1 cellular context compared by ENCODE assay signal in genomic region chr1:230702934-230703678, GRCh38.
TF ChIP-seq lines count a peak whose summit lies in the region.

No MANE protein-coding gene starts in this region.

TF ChIP-seq in HepG2, 621 proteins besides CTCF, POLR2A, EP300 and RAD21 (continued from another document and continues in another):
- TF ChIP-seq ZNF710 (CRISPR knock-in tag; IDR thresholded peaks at IDR 0.05; ENCODE audit: borderline replicate concordance) (peak; percentile 90), HMGXB3 (CRISPR knock-in tag; IDR thresholded peaks at IDR 0.05; ENCODE audit: borderline replicate concordance) (peak; percentile 89), ZBTB33 (CRISPR knock-in tag; IDR thresholded peaks at IDR 0.05) (peak; percentile 72), GTF3A (CRISPR knock-in tag; conservative IDR thresholded peaks at IDR 0.05) (0 out of 2 replicates have a peak, but pooled peaks have one; percentile 61), ZBTB34 (CRISPR knock-in tag; IDR thresholded peaks at IDR 0.05) (peak; percentile 96), ZNF776 (CRISPR knock-in tag; IDR thresholded peaks at IDR 0.05) (no peak), HNF4A (CRISPR knock-in tag; IDR thresholded peaks at IDR 0.05) (peak; percentile 98), ZNF639 (CRISPR knock-in tag; conservative IDR thresholded peaks at IDR 0.05) (peak; percentile 81; the same call in 1 of the 2 replicates), DMTF1 (CRISPR knock-in tag; IDR thresholded peaks at IDR 0.05) (no peak), TRAFD1 (CRISPR knock-in tag; IDR thresholded peaks at IDR 0.05; ENCODE audit: borderline replicate concordance) (peak; percentile 94; the same call in 1 of the 2 replicates), CSRNP1 (CRISPR knock-in tag; IDR thresholded peaks at IDR 0.05) (peak; percentile 97), ZBTB2 (CRISPR knock-in tag; IDR thresholded peaks at IDR 0.05; ENCODE audit: low read depth) (peak; percentile 42; the same call in 1 of the 2 replicates), ZNF563 (CRISPR knock-in tag; IDR thresholded peaks at IDR 0.05) (peak; percentile 69; the same call in 1 of the 2 replicates), ZNF251 (CRISPR knock-in tag; IDR thresholded peaks at IDR 0.05) (peak; percentile 64; the same call in 1 of the 2 replicates), ZNF577 (CRISPR knock-in tag; IDR thresholded peaks at IDR 0.05; ENCODE audit: borderline replicate concordance, low read depth) (no peak), ZNF350 (CRISPR knock-in tag; IDR thresholded peaks at IDR 0.05; ENCODE audit: borderline replicate concordance, low read depth) (peak; percentile 90; the same call in 1 of the 2 replicates), ATRX (CRISPR knock-in tag; IDR thresholded peaks at IDR 0.05; ENCODE audit: borderline replicate concordance) (no peak), SALL1 (CRISPR knock-in tag; IDR thresholded peaks at IDR 0.05) (peak; percentile 99), THRA (CRISPR knock-in tag; IDR thresholded peaks at IDR 0.05; ENCODE audit: borderline replicate concordance) (peak; percentile 93), FOSL1 (CRISPR knock-in tag; IDR thresholded peaks at IDR 0.05; ENCODE audit: borderline replicate concordance) (peak; percentile 75; the same call in 1 of the 2 replicates), GABPA (IDR thresholded peaks at IDR 0.05; ENCODE audit: low read depth, low read length) (no peak), GABPA (CRISPR knock-in tag; IDR thresholded peaks at IDR 0.05; ENCODE audit: low read depth) (peak; percentile 79), KDM5B (CRISPR knock-in tag; IDR thresholded peaks at IDR 0.05; ENCODE audit: borderline replicate concordance) (peak; percentile 86), ZNF816 (CRISPR knock-in tag; IDR thresholded peaks at IDR 0.05; ENCODE audit: borderline replicate concordance) (no peak), GZF1 (CRISPR knock-in tag; IDR thresholded peaks at IDR 0.05) (0 out of 2 replicates have a peak, but pooled peaks have one; percentile 32), ZKSCAN8 (CRISPR knock-in tag; IDR thresholded peaks at IDR 0.05; ENCODE audit: borderline replicate concordance) (peak; percentile 90), MBD4 (IDR thresholded peaks at IDR 0.05; ENCODE audit: borderline replicate concordance, low read length) (no peak), ZBTB8A (CRISPR knock-in tag; IDR thresholded peaks at IDR 0.05; ENCODE audit: borderline replicate concordance, low read depth) (no peak), ZBTB25 (CRISPR knock-in tag; IDR thresholded peaks at IDR 0.05) (peak; percentile 51; the same call in 1 of the 2 replicates), ZNF772 (CRISPR knock-in tag; IDR thresholded peaks at IDR 0.05) (0 out of 2 replicates have a peak, but pooled peaks have one; percentile 31), ZNF775 (CRISPR knock-in tag; IDR thresholded peaks at IDR 0.05; ENCODE audit: borderline replicate concordance) (peak; percentile 58; the same call in 1 of the 2 replicates), ZNF180 (CRISPR knock-in tag; IDR thresholded peaks at IDR 0.05; ENCODE audit: borderline replicate concordance, low read depth) (peak; percentile 72; the same call in 1 of the 2 replicates), LCORL (IDR thresholded peaks at IDR 0.05) (no peak), LCORL (CRISPR knock-in tag; IDR thresholded peaks at IDR 0.05) (peak; percentile 91)
